Comparison of ENCODE assay signal across 24 cellular contexts in the genomic region with DNA sequence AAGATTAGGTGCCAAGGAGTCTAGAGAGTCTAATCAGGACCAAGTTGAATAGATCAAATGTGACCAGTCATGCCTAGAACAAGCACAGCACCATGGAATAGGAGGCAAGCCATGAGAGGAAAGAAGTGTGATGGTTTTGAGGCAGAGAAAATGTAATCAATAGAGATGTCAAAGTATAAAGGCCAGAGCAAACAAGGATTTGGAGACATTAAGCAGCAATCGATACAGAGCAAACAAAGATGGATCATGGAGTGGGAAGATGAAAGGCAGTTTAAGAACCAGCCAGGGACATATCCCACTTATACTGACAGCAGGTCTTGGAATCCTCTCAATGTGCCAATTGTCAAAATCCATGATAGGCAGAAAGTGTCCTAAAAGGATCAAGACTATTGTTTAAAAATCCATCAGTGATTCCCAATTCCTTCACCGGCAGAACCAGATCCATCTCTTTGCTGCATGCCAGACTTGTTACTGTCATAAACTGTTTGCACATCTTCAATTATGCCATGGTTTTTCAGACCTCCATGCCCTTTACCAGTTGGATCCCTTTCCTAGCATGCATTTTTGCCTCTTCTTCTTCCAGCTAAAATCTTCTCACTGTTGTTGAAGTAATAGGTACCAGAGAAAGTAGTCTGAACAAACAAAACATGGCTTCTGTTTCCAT.
"Had no signal": no experiment of that assay in that cellular context is flagged by ENCODE, and none has a peak within 500 bp of the region (broad histone marks: within the 10 kb centered on the region; RNA-seq: fewer than 3 reads in every experiment).

No MANE protein-coding gene starts in this region.

- H3K36me3 ChIP-seq: neural progenitor cell, suprapubic skin, transverse colon, WERI-Rb-1 had no signal

- H3K9me3 Mint-ChIP-seq: stimulated activated naive CD8-positive, alpha-beta T cell treated with anti-CD3 and anti-CD28 coated beads, Interleukin-15, amount 100 ng/mL, for 72 hours had no signal

- H3K27me3 Mint-ChIP-seq: brain; dendritic cell treated with granulocyte-macrophage colony-stimulating factor and Interleukin-4, amounts not matched to agents 40 ng/mL and 50 ng/mL, for 4 days; naive thymus-derived CD8-positive, alpha-beta T cell; stimulated activated naive CD8-positive, alpha-beta T cell treated with anti-CD3 and anti-CD28 coated beads, Interleukin-15, amount 100 ng/mL, for 72 hours had no signal

- DNase-seq: activated CD4-positive, alpha-beta T cell treated with anti-CD3 and anti-CD28 coated beads, Interleukin-2, amount 50 U/mL, for 1 hour; activated CD4-positive, CD25-positive, alpha-beta regulatory T cell treated with anti-CD3 and anti-CD28 coated beads, Interleukin-2, amount 50 U/mL, for 72 hours; activated CD8-positive, alpha-beta T cell treated with anti-CD3 and anti-CD28 coated beads, Interleukin-2, amount 10 ng/mL, durations not matched to agents 7 days and 5 days; aorta; caudate nucleus; effector CD4-positive, alpha-beta T cell; erythroblast; foreskin melanocyte; kidney; naive thymus-derived CD8-positive, alpha-beta T cell; posterior cingulate gyrus; small intestine; stimulated activated CD4-positive, alpha-beta T cell treated with anti-CD3 and anti-CD28 coated beads, Interleukin-2, amount 100 ng/mL, for 24 hours; stimulated activated naive CD8-positive, alpha-beta T cell treated with anti-CD3 and anti-CD28 coated beads, Interleukin-15, amount 100 ng/mL, for 72 hours; transverse colon; WERI-Rb-1 had no signal

- H3K4me3 Mint-ChIP-seq: activated CD8-positive, alpha-beta T cell treated with anti-CD3 and anti-CD28 coated beads, Interleukin-2, amount 10 ng/mL, durations not matched to agents 7 days and 5 days; brain; dendritic cell treated with granulocyte-macrophage colony-stimulating factor and Interleukin-4, amounts not matched to agents 40 ng/mL and 50 ng/mL, for 4 days; naive thymus-derived CD8-positive, alpha-beta T cell; neural progenitor cell; stimulated activated effector memory CD8-positive, alpha-beta T cell treated with anti-CD3 and anti-CD28 coated beads, Interleukin-12 subunit alpha, Interleukin-12 subunit beta, amount 100 ng/mL, for 72 hours; stimulated activated naive CD8-positive, alpha-beta T cell treated with anti-CD3 and anti-CD28 coated beads, Interleukin-15, amount 100 ng/mL, for 72 hours had no signal

- ATAC-seq: activated CD8-positive, alpha-beta T cell treated with anti-CD3 and anti-CD28 coated beads, Interleukin-2, amount 10 ng/mL, durations not matched to agents 7 days and 5 days; activated naive CD4-positive, alpha-beta T cell treated with anti-CD3 and anti-CD28 coated beads, Interleukin-2, amount 50 U/mL, for 72 hours; naive thymus-derived CD8-positive, alpha-beta T cell; sciatic nerve; stimulated activated effector memory CD8-positive, alpha-beta T cell treated with anti-CD3 and anti-CD28 coated beads, Interleukin-12 subunit alpha, Interleukin-12 subunit beta, amount 100 ng/mL, for 72 hours; stimulated activated naive CD8-positive, alpha-beta T cell treated with anti-CD3 and anti-CD28 coated beads, Interleukin-15, amount 100 ng/mL, for 72 hours had no signal

- H3K9me3 ChIP-seq: suprapubic skin, transverse colon had no signal

- H3K4me3 ChIP-seq: lung, neural progenitor cell, suprapubic skin, transverse colon had no signal

- H3K36me3 Mint-ChIP-seq: activated naive CD4-positive, alpha-beta T cell treated with anti-CD3 and anti-CD28 coated beads, Interleukin-2, amount 50 U/mL, for 72 hours; brain; naive thymus-derived CD8-positive, alpha-beta T cell; neural progenitor cell; stimulated activated effector memory CD8-positive, alpha-beta T cell treated with anti-CD3 and anti-CD28 coated beads, Interleukin-12 subunit alpha, Interleukin-12 subunit beta, amount 100 ng/mL, for 72 hours had no signal

- H3K27ac ChIP-seq: neural progenitor cell, suprapubic skin, transverse colon, WERI-Rb-1 had no signal

- H3K27me3 ChIP-seq: neural progenitor cell, suprapubic skin, transverse colon had no signal

- H3K27ac Mint-ChIP-seq: activated CD8-positive, alpha-beta T cell treated with anti-CD3 and anti-CD28 coated beads, Interleukin-2, amount 10 ng/mL, durations not matched to agents 7 days and 5 days; activated naive CD4-positive, alpha-beta T cell treated with anti-CD3 and anti-CD28 coated beads, Interleukin-2, amount 50 U/mL, for 72 hours; brain; dendritic cell treated with granulocyte-macrophage colony-stimulating factor and Interleukin-4, amounts not matched to agents 40 ng/mL and 50 ng/mL, for 4 days; naive thymus-derived CD8-positive, alpha-beta T cell; neural progenitor cell; stimulated activated effector memory CD8-positive, alpha-beta T cell treated with anti-CD3 and anti-CD28 coated beads, Interleukin-12 subunit alpha, Interleukin-12 subunit beta, amount 100 ng/mL, for 72 hours; stimulated activated naive CD8-positive, alpha-beta T cell treated with anti-CD3 and anti-CD28 coated beads, Interleukin-15, amount 100 ng/mL, for 72 hours had no signal

- H3K4me1 Mint-ChIP-seq: brain; naive thymus-derived CD8-positive, alpha-beta T cell; stimulated activated effector memory CD8-positive, alpha-beta T cell treated with anti-CD3 and anti-CD28 coated beads, Interleukin-12 subunit alpha, Interleukin-12 subunit beta, amount 100 ng/mL, for 72 hours; stimulated activated naive CD8-positive, alpha-beta T cell treated with anti-CD3 and anti-CD28 coated beads, Interleukin-15, amount 100 ng/mL, for 72 hours had no signal

- H3K4me1 ChIP-seq: suprapubic skin, transverse colon had no signal
